8 cellular contexts compared by ENCODE assay signal in genomic region chr22:25403752-25404471, GRCh38.
A peak's percentile ranks its signal among the peaks of the same experiment; 100 is the strongest.
DNase-seq lines count a peak whose midpoint lies in the region; ATAC-seq and TF ChIP-seq lines count a peak whose summit lies in the region.

No MANE protein-coding gene starts in this region.

- peak overlapping the region; percentile 63 for H2AK9ac ChIP-seq in IMR-90 (replicated peaks; ENCODE audit: low read depth, low read length, poor library complexity)

- H3K27me3 ChIP-seq in DOHH2 (ENCODE audit: control insufficient read depth, low read length) (no peaks in the 10 kb centered on the region), IMR-90 (ENCODE audit: control insufficient read depth, insufficient read depth, low read length) (no peaks in the 10 kb centered on the region), prostate gland (replicated peaks; ENCODE audit: insufficient read depth) (no peaks in the 10 kb centered on the region)

- peaks cover 51% of the 10 kb centered on the region for H3K4me1 ChIP-seq in DOHH2 (ENCODE audit: control insufficient read depth, low read length)
- H3K4me1 ChIP-seq in IMR-90 (ENCODE audit: control insufficient read depth, insufficient read depth, low read length), result peaks cover 30% of the 10 kb centered on the region
- peaks cover 9% of the 10 kb centered on the region for H3K4me1 ChIP-seq in prostate gland (replicated peaks)

- H2BK15ac ChIP-seq in IMR-90 (ENCODE audit: low read depth, low read length), result 0 out of 3 replicates have a peak overlapping the region, but pooled peaks have one; percentile 0

- TF ChIP-seq RAD21 in IMR-90 (IDR thresholded peaks at IDR 0.05; ENCODE audit: low read length), result no peak

- H3K36me3 Mint-ChIP-seq in WTC11, result no peaks in the 10 kb centered on the region

- peaks cover 30 to 56% of the 10 kb centered on the region in 2 experiments for H3K79me1 ChIP-seq in IMR-90 (ENCODE audit: low read depth in 1 of 2, low read length in 2 of 2)

- no peak for TF ChIP-seq POLR2A in IMR-90 (IDR thresholded peaks at IDR 0.05; ENCODE audit: low read depth, low read length)
- no peak for TF ChIP-seq POLR2A in prostate gland (IDR thresholded peaks at IDR 0.05)

- TF ChIP-seq CTCF in DOHH2 (IDR thresholded peaks at IDR 0.05; ENCODE audit: low read depth, low read length, poor library complexity, severe bottlenecking) (no peak), IMR-90 (conservative IDR thresholded peaks at IDR 0.05; ENCODE audit: low read depth, low read length) (no peak), WTC11 (IDR thresholded peaks at IDR 0.05) (no peak), prostate gland (IDR thresholded peaks at IDR 0.05) (no peak)

- H2BK120ac ChIP-seq in IMR-90 (ENCODE audit: low read depth, low read length), result peak overlapping the region; percentile 8

- peaks cover 66% of the 10 kb centered on the region for H3K79me2 ChIP-seq in DOHH2 (ENCODE audit: control insufficient read depth, low read length)

- H3F3A ChIP-seq in DOHH2 (ENCODE audit: control insufficient read depth, insufficient read depth), result no peaks in the 10 kb centered on the region

- H3K4me2 ChIP-seq in DOHH2 (ENCODE audit: low read length), result peak overlapping the region; percentile 95
- H3K4me2 ChIP-seq in IMR-90 (ENCODE audit: low read depth, low read length), result peak overlapping the region; percentile 82

- intact Hi-C loops in IMR-90 (cut with micrococcal nuclease), result loop anchor here (2.0 kb wide), 2 partner anchors 35 to 45 kb away; no protein-coding TSS in a partner anchor
- intact Hi-C loops in prostate gland (cut with DNase I), result loop anchor here (5.0 kb wide), 1 partner anchor 43 kb away; no protein-coding TSS in a partner anchor

- dilution Hi-C loops in IMR-90 (cut with HindIII; ENCODE audit: low sequenced_read_pairs, unreplicated experiment), result no loop called here

- no peak overlapping the region; the same call in 1 of the 2 replicates for H4K5ac ChIP-seq in IMR-90 (ENCODE audit: low read depth, low read length)

- H3K4ac ChIP-seq in IMR-90 (ENCODE audit: low read depth, low read length), result peak overlapping the region; percentile 57

- H3K56ac ChIP-seq in IMR-90 (ENCODE audit: extremely low read depth, insufficient read depth, low read length), result peak overlapping the region; percentile 14; the same call in 1 of the 2 replicates

- in situ Hi-C loops in IMR-90 (cut with MboI; ENCODE audit: low sequenced_read_pairs), result no loop called here

- H3K27ac Mint-ChIP-seq in WTC11, result peak overlapping the region; percentile 63; the same call in 1 of the 2 replicates

- peak; percentile 4 for ATAC-seq in IMR-90 (ENCODE audit: low read depth)
- ATAC-seq in WTC11, result peak; percentile 35; the same call in 1 of the 2 replicates
- ATAC-seq in HG03045 (IDR thresholded peaks at IDR 0.05; ENCODE audit: unreplicated experiment), result no peak
- no peak for ATAC-seq in GM21619 (IDR thresholded peaks at IDR 0.05; ENCODE audit: unreplicated experiment)

- DNase-seq in IMR-90 (peak; percentile 41), WTC11 (ENCODE audit: low spot score) (no peak), glomerular visceral epithelial cell (ENCODE audit: extremely low spot score) (peak; percentile 42), prostate gland (ENCODE audit: low spot score) (no peak)
- no peak for DNase-seq in activated effector memory CD4-positive, alpha-beta T cell treated with Interleukin-2 at 50 U/mL for 16 hours

- H2AK5ac ChIP-seq in IMR-90 (ENCODE audit: low read depth, low read length), result peak overlapping the region; percentile 83; the same call in 1 of the 2 replicates

- H3K4me3 Mint-ChIP-seq in WTC11, result peak overlapping the region; percentile 73

- peaks cover 17% of the 10 kb centered on the region for H4K20me1 ChIP-seq in DOHH2 (ENCODE audit: control insufficient read depth, insufficient read depth, low read depth, low read length)
- H4K20me1 ChIP-seq in IMR-90 (ENCODE audit: insufficient read depth, low read length), result peaks cover 49% of the 10 kb centered on the region

- peaks cover 15% of the 10 kb centered on the region for H3K27me3 Mint-ChIP-seq in WTC11 (ENCODE audit: low read depth)

- peak overlapping the region; percentile 52 for H3K27ac ChIP-seq in DOHH2 (ENCODE audit: low read depth, low read length)
- H3K27ac ChIP-seq in IMR-90 (ENCODE audit: insufficient read depth, low read length), result peak overlapping the region; percentile 61
- H3K27ac ChIP-seq in prostate gland, result peak overlapping the region; percentile 88

- peak overlapping the region; percentile 20; the same call in 1 of the 2 replicates for H3K18ac ChIP-seq in IMR-90 (ENCODE audit: low read depth, low read length)

- H3K4me3 ChIP-seq in DOHH2 (ENCODE audit: low read length) (peak overlapping the region; percentile 94), IMR-90 (ENCODE audit: insufficient read depth, low read depth, low read length) (peak overlapping the region; percentile 93), prostate gland (peak overlapping the region; percentile 77 to 90)

- WGBS in IMR-90 (ENCODE audit: extremely low coverage in 2 of 2, insufficient read length in 1 of 2), 2 experiments, result 5% methylated on average over 7 of the region's 17 CpGs; no CpG with 5 or more reads in 1 of the 2 experiments
- 6% methylated on average over 17 of the region's 17 CpGs for whole genome bisulfite sequencing in prostate gland

- H3K9me3 ChIP-seq in DOHH2 (ENCODE audit: control insufficient read depth, insufficient read depth, low read length) (no peaks in the 10 kb centered on the region), IMR-90 (ENCODE audit: control insufficient read depth, insufficient read depth, low read length) (no peaks in the 10 kb centered on the region), prostate gland (no peaks in the 10 kb centered on the region)

- H4K8ac ChIP-seq in IMR-90 (ENCODE audit: low read depth in 2 of 2, low read length in 2 of 2), result peak overlapping the region; percentile 34 to 73

- H3K4me1 Mint-ChIP-seq in WTC11, result peaks cover 23% of the 10 kb centered on the region

- POLR2A ChIA-PET in IMR-90 (lab: Charles Lee; ENCODE audit: unreplicated experiment) (no interaction called here), WTC11 (lab: Charles Lee) (no interaction called here)

- CTCF ChIA-PET in IMR-90 (lab: Yijun Ruan, JAX), result interaction anchor here (0.7 to 0.8 kb wide), 2 partner anchors 24 to 39 kb away, joined by 3 to 5 read pairs; no protein-coding TSS in a partner anchor
- CTCF ChIA-PET in WTC11 (lab: Charles Lee), result interaction anchor here (1.0 kb wide), 2 partner anchors 44 to 369 kb away, joined by 3 read pairs; no protein-coding TSS in a partner anchor

- peak overlapping the region; percentile 97 for H2AFZ ChIP-seq in IMR-90 (replicated peaks; ENCODE audit: low read length, poor library complexity)

- peak overlapping the region; percentile 49 for H4K91ac ChIP-seq in IMR-90 (ENCODE audit: insufficient read depth, low read depth, low read length)

- peak overlapping the region; percentile 70 for H3K9ac ChIP-seq in IMR-90 (ENCODE audit: low read depth, low read length)

- no peaks in the 10 kb centered on the region for H3K9me3 Mint-ChIP-seq in WTC11

- H2BK5ac ChIP-seq in IMR-90 (ENCODE audit: low read depth, low read length, poor library complexity, severe bottlenecking), result no peak overlapping the region

- H2BK20ac ChIP-seq in IMR-90 (ENCODE audit: low read depth, low read length), result no peak overlapping the region

- no TSS peak for BruUV-seq in IMR-90 (replicated peaks; lab: Mats Ljungman, UMichigan)

- H3K9me1 ChIP-seq in IMR-90 (ENCODE audit: insufficient read depth, low read length), result peaks cover 29% of the 10 kb centered on the region; the same call in 1 of the 2 replicates

- no peaks in the 10 kb centered on the region for H3K9me2 ChIP-seq in DOHH2 (replicated peaks; ENCODE audit: control insufficient read depth, low read length)

- H3K36me3 ChIP-seq in DOHH2 (ENCODE audit: control insufficient read depth, low read length), result peaks cover 3% of the 10 kb centered on the region; the same call in 1 of the 2 replicates
- no peaks in the 10 kb centered on the region for H3K36me3 ChIP-seq in IMR-90 (ENCODE audit: control insufficient read depth, insufficient read depth, low read length)
- H3K36me3 ChIP-seq in prostate gland, result no peaks in the 10 kb centered on the region

- peak overlapping the region; percentile 77 for H3K14ac ChIP-seq in IMR-90 (replicated peaks; ENCODE audit: low read depth, low read length)

- H3K23ac ChIP-seq in IMR-90 (ENCODE audit: low read depth, low read length), result peak overlapping the region; percentile 49

TF ChIP-seq in IMR-90, 13 proteins besides CTCF, POLR2A, EP300 and RAD21:
- peak; percentile 66; the same call in 1 of the 2 replicates for TF ChIP-seq MXI1 (IDR thresholded peaks at IDR 0.05; ENCODE audit: borderline replicate concordance, low read depth, low read length)
- TF ChIP-seq RCOR1 (IDR thresholded peaks at IDR 0.05; ENCODE audit: insufficient replicate concordance, low read length), result no peak

TF ChIP-seq in WTC11, 78 proteins besides CTCF, POLR2A, EP300 and RAD21:
- no peak for TF ChIP-seq SOX15 (CRISPR knock-in tag; IDR thresholded peaks at IDR 0.05)
TF ChIP-seq in WTC11: peak in this region for 0.

Comparison
In these comparisons a context has a peak if more than half of its experiments do, and no peak if none do; other contexts are left out.
1. ATAC-seq: peak in IMR-90 (single experiment) and WTC11 (single experiment); none in HG03045 (single experiment) and GM21619 (single experiment).
2. DNase-seq: peak in IMR-90 (single experiment) and glomerular visceral epithelial cell (single experiment); none in WTC11 (single experiment), prostate gland (single experiment) and activated effector memory CD4-positive, alpha-beta T cell treated with Interleukin-2 at 50 U/mL for 16 hours (single experiment).
3. Peak in every context shown above with its lines, with median percentiles within 50 percentile points of each other: H3K27ac ChIP-seq and H3K4me3 ChIP-seq.